1 cellular context compared by ENCODE assay signal in the genomic region with DNA sequence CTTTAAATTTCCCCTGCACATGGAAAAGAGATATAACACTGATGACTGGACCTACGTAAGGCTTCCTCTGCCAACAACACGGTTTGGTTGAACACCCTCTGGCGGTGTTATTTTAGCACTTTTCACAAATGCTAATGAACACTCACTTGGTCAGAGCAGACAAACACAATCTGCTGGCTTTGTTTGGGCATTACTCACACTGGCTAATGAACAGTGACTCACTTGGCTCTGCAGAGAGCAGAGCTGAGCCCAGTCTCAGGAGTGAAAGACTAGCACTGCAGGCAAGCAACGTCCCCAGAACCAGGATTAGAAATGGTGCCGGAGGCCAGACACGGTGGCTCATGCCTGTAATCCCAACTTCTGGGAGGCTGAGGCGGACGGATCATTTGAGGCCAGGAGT.
TF ChIP-seq lines count a peak whose summit lies in the region.

No MANE protein-coding gene starts in this region.

TF ChIP-seq in A549, 52 proteins besides CTCF, POLR2A, EP300 and RAD21 (continued from another document):
- TF ChIP-seq FOSL2 (IDR thresholded peaks at IDR 0.05) (0 out of 2 replicates have a peak, but pooled peaks have one; percentile 31), FOSL2 (CRISPR knock-in tag; IDR thresholded peaks at IDR 0.05) (peak; percentile 78), JUNB (IDR thresholded peaks at IDR 0.05) (peak; percentile 74), SMC3 (IDR thresholded peaks at IDR 0.05) (peak; percentile 61)
